Comparison of ENCODE assay signal across 8 cellular contexts in genomic region chr1:156281281-156282142, GRCh38. TPM values are rescaled to one million over a fixed set of nuclear protein-coding genes. Genes with fewer than 3 reads are reported as not detected.
A peak's percentile ranks its signal among the peaks of the same experiment; 100 is the strongest.
DNase-seq lines count a peak whose midpoint lies in the region; ATAC-seq and TF ChIP-seq lines count a peak whose summit lies in the region.

No MANE protein-coding gene starts in this region.

- ATAC-seq in GM21526 (IDR thresholded peaks at IDR 0.05; ENCODE audit: low FRiP score, unreplicated experiment), result peak; percentile 35

- peak overlapping the region; percentile 97 for H3K4me3 Mint-ChIP-seq in glutamatergic neuron (ENCODE audit: unreplicated experiment)

- TF ChIP-seq CTCF in glutamatergic neuron (IDR thresholded peaks at IDR 0.05; ENCODE audit: partially characterized antibody, unreplicated experiment), result no peak

- peaks cover 18% of the 10 kb centered on the region for H3K4me1 Mint-ChIP-seq in glutamatergic neuron (ENCODE audit: low read depth, unreplicated experiment)

- peaks cover 17% of the 10 kb centered on the region for H3K9me3 Mint-ChIP-seq in glutamatergic neuron (ENCODE audit: unreplicated experiment)

- peak; percentile 68 for DNase-seq in COLO829 (ENCODE audit: low spot score)
- DNase-seq in NCI-H2227 treated with DMSO at 0.1 percent for 48 hours (lab: John Stamatoyannopoulos, UW), result peak; percentile 13
- peak; percentile 73 to 76 for DNase-seq in activated T-cell treated with anti-CD3 and anti-CD28 coated beads, Interleukin-2, amount 50 U/mL, for 48 hours
- no peak for DNase-seq in glutamatergic neuron
- peak; percentile 40 for DNase-seq in putamen (ENCODE audit: low spot score)
- DNase-seq in HK-2 (ENCODE audit: unreplicated experiment), result no peak
- DNase-seq in KG1 (lab: John Stamatoyannopoulos, UW), result no peak

- peaks cover 3% of the 10 kb centered on the region for H3K27me3 Mint-ChIP-seq in glutamatergic neuron (ENCODE audit: unreplicated experiment)

- H3K36me3 Mint-ChIP-seq in glutamatergic neuron (ENCODE audit: unreplicated experiment), result no peaks in the 10 kb centered on the region

- peak overlapping the region; percentile 85 for H3K27ac Mint-ChIP-seq in glutamatergic neuron (ENCODE audit: unreplicated experiment)

RNA-seq across cellular contexts. Expression of gene SMG5, which starts 1.1 kb away (rescaled TPM):
- 86.6 TPM for total RNA-seq in glutamatergic neuron (ENCODE audit: unreplicated experiment)

RNA-seq across cellular contexts. Expression of gene TMEM79, which starts 2.6 kb away (rescaled TPM):
- 2.4 TPM for total RNA-seq in glutamatergic neuron (ENCODE audit: unreplicated experiment)

RNA-seq across cellular contexts. Expression of gene GLMP, which starts 14.0 kb away (rescaled TPM):
- 35.4 TPM for total RNA-seq in glutamatergic neuron (ENCODE audit: unreplicated experiment)

RNA-seq across cellular contexts. Expression of gene VHLL, which starts 17.6 kb away (rescaled TPM):
- total RNA-seq in glutamatergic neuron (ENCODE audit: unreplicated experiment), result not detected

RNA-seq across cellular contexts. Expression of gene PAQR6, which starts 33.7 kb away (rescaled TPM):
- 10.8 TPM for total RNA-seq in glutamatergic neuron (ENCODE audit: unreplicated experiment)

Comparison
In these comparisons a context has a peak if more than half of its experiments do, and no peak if none do; other contexts are left out.
1. DNase-seq: peak in COLO829 (single experiment), NCI-H2227 treated with DMSO at 0.1 percent for 48 hours (single experiment), activated T-cell treated with anti-CD3 and anti-CD28 coated beads, Interleukin-2, amount 50 U/mL, for 48 hours (2 of 2) and putamen (single experiment); none in glutamatergic neuron (single experiment), HK-2 (single experiment) and KG1 (single experiment).